ENCODE assay signal across 16 cellular contexts in genomic region chr5:175516933-175517823, GRCh38. TPM values are rescaled to one million over a fixed set of nuclear protein-coding genes. Genes with fewer than 3 reads are reported as not detected.
DNase-seq lines count a peak whose midpoint lies in the region; ATAC-seq and TF ChIP-seq lines count a peak whose summit lies in the region.
"Had no signal": no experiment of that assay in that cellular context is flagged by ENCODE, and none has a peak within 500 bp of the region (broad histone marks: within the 10 kb centered on the region; RNA-seq: fewer than 3 reads in every experiment).

No MANE protein-coding gene starts in this region.

- peak overlapping the region; percentile 17 for H3K4me2 ChIP-seq in smooth muscle cell

- peaks cover 6% of the 10 kb centered on the region for H4K20me1 ChIP-seq in smooth muscle cell (ENCODE audit: low read depth)

- H3K9me3 Mint-ChIP-seq in T-helper 2 cell treated with Interferon-gamma antibody and Interleukin-4, amounts not matched to agents 5 μg/mL and 100 μg/mL, for 36 hours = peaks cover 14% of the 10 kb centered on the region
- peaks cover 13% of the 10 kb centered on the region for H3K9me3 Mint-ChIP-seq in activated CD4-positive, alpha-beta T cell treated with anti-CD3 and anti-CD28 coated beads, Interleukin-2, amount 10 ng/mL, durations not matched to agents 24 days and 14 days
- peaks cover 16% of the 10 kb centered on the region for H3K9me3 Mint-ChIP-seq in activated naive CD8-positive, alpha-beta T cell treated with anti-CD3 and anti-CD28 coated beads for 36 hours

- ATAC-seq in GM21526 (IDR thresholded peaks at IDR 0.05; ENCODE audit: low FRiP score, unreplicated experiment) (no peak), gastrocnemius medialis (no peak)
- ATAC-seq: left lobe of liver had no signal

- H3F3A ChIP-seq in smooth muscle cell (ENCODE audit: low read depth) = peaks cover 18% of the 10 kb centered on the region

- peak overlapping the region; percentile 64 for H3K4me3 Mint-ChIP-seq in T-helper 2 cell treated with Interferon-gamma antibody and Interleukin-4, amounts not matched to agents 5 μg/mL and 100 μg/mL, for 36 hours
- H3K4me3 Mint-ChIP-seq in activated CD4-positive, alpha-beta T cell treated with anti-CD3 and anti-CD28 coated beads, Interleukin-2, amount 10 ng/mL, durations not matched to agents 24 days and 14 days = peak overlapping the region; percentile 73
- H3K4me3 Mint-ChIP-seq in activated naive CD8-positive, alpha-beta T cell treated with anti-CD3 and anti-CD28 coated beads for 36 hours = peak overlapping the region; percentile 72
- H3K4me3 Mint-ChIP-seq: nephron had no signal

- peak overlapping the region; percentile 14 for H3K9ac ChIP-seq in smooth muscle cell (ENCODE audit: low read depth)

- no peak for TF ChIP-seq POLR2A in gastrocnemius medialis (IDR thresholded peaks at IDR 0.05)

- H3K27ac Mint-ChIP-seq in T-helper 2 cell treated with Interferon-gamma antibody and Interleukin-4, amounts not matched to agents 5 μg/mL and 100 μg/mL, for 36 hours = peak overlapping the region; percentile 93
- H3K27ac Mint-ChIP-seq in activated CD4-positive, alpha-beta T cell treated with anti-CD3 and anti-CD28 coated beads, Interleukin-2, amount 10 ng/mL, durations not matched to agents 24 days and 14 days = peak overlapping the region; percentile 95
- H3K27ac Mint-ChIP-seq in activated naive CD8-positive, alpha-beta T cell treated with anti-CD3 and anti-CD28 coated beads for 36 hours = peak overlapping the region; percentile 100
- H3K27ac Mint-ChIP-seq: nephron had no signal

- H3K36me3 ChIP-seq in smooth muscle cell (ENCODE audit: low read depth) (no peaks in the 10 kb centered on the region), gastrocnemius medialis (peaks cover 0 to 53% of the 10 kb centered on the region in 2 donors)

- peaks cover 50% of the 10 kb centered on the region for H3K4me1 Mint-ChIP-seq in T-helper 2 cell treated with Interferon-gamma antibody and Interleukin-4, amounts not matched to agents 5 μg/mL and 100 μg/mL, for 36 hours (ENCODE audit: low read depth)
- H3K4me1 Mint-ChIP-seq in activated CD4-positive, alpha-beta T cell treated with anti-CD3 and anti-CD28 coated beads, Interleukin-2, amount 10 ng/mL, durations not matched to agents 24 days and 14 days = peaks cover 77% of the 10 kb centered on the region
- H3K4me1 Mint-ChIP-seq in activated naive CD8-positive, alpha-beta T cell treated with anti-CD3 and anti-CD28 coated beads for 36 hours = peaks cover 82% of the 10 kb centered on the region
- H3K4me1 Mint-ChIP-seq: nephron had no signal

- H3K27me3 ChIP-seq in smooth muscle cell (ENCODE audit: low read depth) (no peaks in the 10 kb centered on the region), gastrocnemius medialis (no peaks in the 10 kb centered on the region)
- H3K27me3 ChIP-seq: esophagus muscularis mucosa, testis had no signal

- H3K27ac ChIP-seq in smooth muscle cell (ENCODE audit: low read depth) (peak overlapping the region; percentile 85), gastrocnemius medialis (no peak overlapping the region)
- H3K27ac ChIP-seq: esophagus muscularis mucosa, testis had no signal

- 87% methylated on average over 10 of the region's 10 CpGs for WGBS in smooth muscle cell (ENCODE audit: low lambda C conversion rate)

- no peak for DNase-seq in T-helper 2 cell treated with Interferon-gamma antibody and Interleukin-4, amounts not matched to agents 5 μg/mL and 100 μg/mL, for 36 hours (ENCODE audit: low spot score)
- DNase-seq in T-helper 2 cell = no peak
- DNase-seq in activated CD4-positive, alpha-beta T cell treated with anti-CD3 and anti-CD28 coated beads, Interleukin-2, amount 10 ng/mL, durations not matched to agents 24 days and 14 days = no peak
- DNase-seq in activated naive CD8-positive, alpha-beta T cell treated with anti-CD3 and anti-CD28 coated beads for 36 hours = peak; percentile 56
- DNase-seq in smooth muscle cell (lab: John Stamatoyannopoulos, UW; ENCODE audit: unreplicated experiment) = no peak
- DNase-seq in gastrocnemius medialis = no peak
- no peak for DNase-seq in T-helper 9 cell
- DNase-seq: 8988T, Caco-2, cortex of kidney, MV-4-11, testis had no signal

- H3K4me3 ChIP-seq in smooth muscle cell (no peak overlapping the region), gastrocnemius medialis (no peak overlapping the region)
- H3K4me3 ChIP-seq: esophagus muscularis mucosa, testis had no signal

- no peak overlapping the region for H2AFZ ChIP-seq in smooth muscle cell (ENCODE audit: low read depth)

- in situ Hi-C loops in gastrocnemius medialis (cut with MboI; ENCODE audit: low sequenced_read_pairs in 4 of 4) = no loop called here

- TF ChIP-seq CTCF in smooth muscle cell (IDR thresholded peaks at IDR 0.05; ENCODE audit: borderline replicate concordance, insufficient read depth, poor library complexity, severe bottlenecking) (no peak), gastrocnemius medialis (IDR thresholded peaks at IDR 0.05 in 4 of 5, conservative IDR thresholded peaks at IDR 0.05 in 1 of 5) (no peak)

- H3K79me2 ChIP-seq in smooth muscle cell (ENCODE audit: low read depth) = no peaks in the 10 kb centered on the region

- H3K36me3 Mint-ChIP-seq in T-helper 2 cell treated with Interferon-gamma antibody and Interleukin-4, amounts not matched to agents 5 μg/mL and 100 μg/mL, for 36 hours (ENCODE audit: low read depth) = peaks cover 85% of the 10 kb centered on the region
- H3K36me3 Mint-ChIP-seq in activated CD4-positive, alpha-beta T cell treated with anti-CD3 and anti-CD28 coated beads, Interleukin-2, amount 10 ng/mL, durations not matched to agents 24 days and 14 days (ENCODE audit: low read depth) = peaks cover 90% of the 10 kb centered on the region
- H3K36me3 Mint-ChIP-seq in activated naive CD8-positive, alpha-beta T cell treated with anti-CD3 and anti-CD28 coated beads for 36 hours = peaks cover 91% of the 10 kb centered on the region

- intact Hi-C loops in activated CD4-positive, alpha-beta T cell treated with anti-CD3 and anti-CD28 coated beads, Interleukin-2, amount 10 ng/mL, durations not matched to agents 24 days and 14 days (cut with micrococcal nuclease) = loop anchor here (1.0 kb wide), 3 partner anchors 10 to 136 kb away; partner anchors contain the start of gene SFXN1
- intact Hi-C loops in gastrocnemius medialis (cut with DNase I; ENCODE audit: low total_unique reads) = no loop called here

- H3K9me3 ChIP-seq in smooth muscle cell (replicated peaks; ENCODE audit: low read depth) (no peaks in the 10 kb centered on the region), gastrocnemius medialis (no peaks in the 10 kb centered on the region)
- H3K9me3 ChIP-seq: Caco-2, esophagus muscularis mucosa, testis had no signal

- H3K4me1 ChIP-seq in smooth muscle cell (ENCODE audit: low read depth) (peaks cover 3% of the 10 kb centered on the region), gastrocnemius medialis (no peaks in the 10 kb centered on the region)
- H3K4me1 ChIP-seq: esophagus muscularis mucosa, testis had no signal

- H3K27me3 Mint-ChIP-seq in T-helper 2 cell treated with Interferon-gamma antibody and Interleukin-4, amounts not matched to agents 5 μg/mL and 100 μg/mL, for 36 hours (ENCODE audit: low read depth) = no peaks in the 10 kb centered on the region
- H3K27me3 Mint-ChIP-seq in activated CD4-positive, alpha-beta T cell treated with anti-CD3 and anti-CD28 coated beads, Interleukin-2, amount 10 ng/mL, durations not matched to agents 24 days and 14 days = peaks cover 2% of the 10 kb centered on the region
- H3K27me3 Mint-ChIP-seq in activated naive CD8-positive, alpha-beta T cell treated with anti-CD3 and anti-CD28 coated beads for 36 hours = no peaks in the 10 kb centered on the region

RNA-seq across cellular contexts. Expression of gene SFXN1, which starts 38.8 kb away (rescaled TPM):
- 390 and 404 TPM in 2 replicates for total RNA-seq in activated CD4-positive, alpha-beta T cell treated with anti-CD3 and anti-CD28 coated beads, Interleukin-2, amount 10 ng/mL, durations not matched to agents 24 days and 14 days
- 100 to 1,000 TPM; 506 to 523 TPM for total RNA-seq in activated naive CD8-positive, alpha-beta T cell treated with anti-CD3 and anti-CD28 coated beads for 36 hours
- 136 and 142 TPM in 2 replicates for total RNA-seq in smooth muscle cell
- 63.9 and 65.6 TPM in 2 replicates for polyA plus RNA-seq in smooth muscle cell
- total RNA-seq in gastrocnemius medialis = 10 to 100 TPM in 3 of 4 donors, 1 to 10 TPM in 1; 5.8 to 16.7 (median 13.1) TPM
